In genomic region chr18:79353238-79353637, GRCh38 we compare ENCODE assay signal across 1 cellular context.
TF ChIP-seq lines count a peak whose summit lies in the region.

No MANE protein-coding gene starts in this region.

TF ChIP-seq in A549, 52 proteins besides CTCF, POLR2A, EP300 and RAD21 (continued from another document):
- TF ChIP-seq MAX (IDR thresholded peaks at IDR 0.05): no peak
- no peak for TF ChIP-seq HOXB13 (CRISPR knock-in tag; IDR thresholded peaks at IDR 0.05; ENCODE audit: low read depth)
- TF ChIP-seq TP53 (CRISPR knock-in tag; IDR thresholded peaks at IDR 0.05): no peak
- no peak for TF ChIP-seq MAZ (IDR thresholded peaks at IDR 0.05; ENCODE audit: borderline replicate concordance, low read depth, low read length)
- TF ChIP-seq HOXB5 (CRISPR knock-in tag; IDR thresholded peaks at IDR 0.05): no peak
- no peak for TF ChIP-seq JUNB (IDR thresholded peaks at IDR 0.05)
- TF ChIP-seq RNF2 (IDR thresholded peaks at IDR 0.05; ENCODE audit: borderline replicate concordance, low read depth): no peak
- TF ChIP-seq NPAS2 (CRISPR knock-in tag; IDR thresholded peaks at IDR 0.05; ENCODE audit: borderline replicate concordance): no peak
- no peak for TF ChIP-seq HOXA7 (CRISPR knock-in tag; IDR thresholded peaks at IDR 0.05)
- TF ChIP-seq EHF (CRISPR knock-in tag; IDR thresholded peaks at IDR 0.05): no peak
- no peak for TF ChIP-seq FOSB (CRISPR knock-in tag; IDR thresholded peaks at IDR 0.05)
- TF ChIP-seq TFCP2L1 (CRISPR knock-in tag; IDR thresholded peaks at IDR 0.05): no peak
- TF ChIP-seq E2F6 (IDR thresholded peaks at IDR 0.05; ENCODE audit: borderline replicate concordance, low read depth): no peak
- no peak for TF ChIP-seq CBX2 (IDR thresholded peaks at IDR 0.05; ENCODE audit: borderline replicate concordance, low read depth)
